In genomic region chr12:3489057-3489456, GRCh38 we compare ENCODE assay signal across 20 cellular contexts. TPM values are rescaled to one million over a fixed set of nuclear protein-coding genes. Genes with fewer than 3 reads are reported as not detected.
A peak's percentile ranks its signal among the peaks of the same experiment; 100 is the strongest.
DNase-seq lines count a peak whose midpoint lies in the region; ATAC-seq and TF ChIP-seq lines count a peak whose summit lies in the region.
"Had no signal": no experiment of that assay in that cellular context is flagged by ENCODE, and none has a peak within 500 bp of the region (broad histone marks: within the 10 kb centered on the region; RNA-seq: fewer than 3 reads in every experiment).

No MANE protein-coding gene starts in this region.

- no peaks in the 10 kb centered on the region for H3K36me3 Mint-ChIP-seq in activated CD4-positive, alpha-beta T cell treated with anti-CD3 and anti-CD28 coated beads for 36 hours (ENCODE audit: low read depth)
- H3K36me3 Mint-ChIP-seq: activated CD4-positive, alpha-beta memory T cell treated with anti-CD3 and anti-CD28 coated beads for 36 hours; naive thymus-derived CD4-positive, alpha-beta T cell had no signal

- ATAC-seq in gastroesophageal sphincter = no peak
- no peak for ATAC-seq in activated CD4-positive, alpha-beta T cell treated with anti-CD3 and anti-CD28 coated beads for 36 hours
- ATAC-seq: activated T-cell treated with anti-CD3 and anti-CD28 coated beads, Interleukin-2, amount 50 U/mL, for 72 hours; K562; naive thymus-derived CD4-positive, alpha-beta T cell had no signal

- TF ChIP-seq EP300 in gastroesophageal sphincter (IDR thresholded peaks at IDR 0.05) = no peak

- H3K4me1 ChIP-seq in HEK293 (ENCODE audit: control insufficient read depth, insufficient read depth, low read length) (peaks cover 11% of the 10 kb centered on the region), gastroesophageal sphincter (peaks cover 0 to 32% (median 0%) of the 10 kb centered on the region in 3 donors)

- intact Hi-C loops in posterior vena cava (cut with DNase I) = no loop called here
- intact Hi-C loops in activated CD4-positive, alpha-beta T cell treated with anti-CD3 and anti-CD28 coated beads for 36 hours (cut with DNase I, micrococcal nuclease) = no loop called here

- H3K27me3 Mint-ChIP-seq in activated CD4-positive, alpha-beta T cell treated with anti-CD3 and anti-CD28 coated beads for 36 hours = peaks cover 44% of the 10 kb centered on the region

- in situ Hi-C loops in astrocyte of the spinal cord (cut with HindIII; ENCODE audit: low sequenced_read_pairs) = no loop called here

- H3K9me3 Mint-ChIP-seq in activated CD4-positive, alpha-beta T cell treated with anti-CD3 and anti-CD28 coated beads for 36 hours (ENCODE audit: low read depth) = peaks cover 2% of the 10 kb centered on the region
- H3K9me3 Mint-ChIP-seq: activated CD4-positive, alpha-beta memory T cell treated with anti-CD3 and anti-CD28 coated beads for 36 hours; activated T-cell treated with anti-CD3 and anti-CD28 coated beads, Interleukin-2, amount 50 U/mL, for 72 hours had no signal

- H3K9me3 ChIP-seq in HEK293 (ENCODE audit: control insufficient read depth, insufficient read depth, low read depth, low read length) = no peaks in the 10 kb centered on the region
- H3K9me3 ChIP-seq in gastroesophageal sphincter = no peaks in the 10 kb centered on the region
- H3K9me3 ChIP-seq: esophagus squamous epithelium had no signal

- H3K36me3 ChIP-seq in HEK293 (ENCODE audit: control insufficient read depth in 2 of 2, insufficient read depth in 1 of 2, low read length in 2 of 2) = no peaks in the 10 kb centered on the region
- no peaks in the 10 kb centered on the region for H3K36me3 ChIP-seq in gastroesophageal sphincter
- H3K36me3 ChIP-seq: esophagus squamous epithelium had no signal

- DNase-seq in astrocyte of the spinal cord (ENCODE audit: low read depth, low spot score) = peak; percentile 22
- DNase-seq in foreskin fibroblast = peak; percentile 57 to 70
- DNase-seq in posterior vena cava (ENCODE audit: low spot score) = peak; percentile 44
- no peak for DNase-seq in activated CD4-positive, alpha-beta T cell treated with anti-CD3 and anti-CD28 coated beads for 36 hours
- DNase-seq in activated CD4-positive, CD25-positive, alpha-beta regulatory T cell (lab: John Stamatoyannopoulos, UW) = no peak
- no peak for DNase-seq in T1000 (lab: John Stamatoyannopoulos, UW)
- DNase-seq: activated CD4-positive, alpha-beta memory T cell treated with anti-CD3 and anti-CD28 coated beads for 36 hours; activated T-cell treated with anti-CD3 and anti-CD28 coated beads, Interleukin-2, amount 50 U/mL, for 72 hours; cortex of kidney; DND-41; esophagus squamous epithelium; naive thymus-derived CD4-positive, alpha-beta T cell; stimulated activated CD4-positive, alpha-beta T cell treated with anti-CD3 and anti-CD28 coated beads, Interleukin-1b, Interleukin-23, amount 100 ng/mL, for 48 hours had no signal

- H3K4me3 ChIP-seq in HEK293 (ENCODE audit: low read depth, low read length) (no peak overlapping the region), astrocyte of the spinal cord (ENCODE audit: low read depth, low read length) (no peak overlapping the region), foreskin fibroblast (ENCODE audit: low read depth in 1 of 2, low read length in 2 of 2) (no peak overlapping the region), gastroesophageal sphincter (no peak overlapping the region)
- H3K4me3 ChIP-seq: esophagus squamous epithelium, K562, SK-N-MC had no signal

- peaks cover 5% of the 10 kb centered on the region for H3K4me1 Mint-ChIP-seq in activated CD4-positive, alpha-beta T cell treated with anti-CD3 and anti-CD28 coated beads for 36 hours

- H3K27ac ChIP-seq in HEK293 (ENCODE audit: extremely low read depth, low read depth, low read length) (no peak overlapping the region), gastroesophageal sphincter (no peak overlapping the region)
- H3K27ac ChIP-seq: C4-2B, esophagus squamous epithelium, SK-N-MC had no signal

- 44% methylated on average over 2 of the region's 5 CpGs; no CpG with 5 or more reads in 1 of the 2 donors for WGBS in gastroesophageal sphincter (ENCODE audit: low coverage in 1 of 2), 2 donors

- no peak overlapping the region for H3K4me3 Mint-ChIP-seq in activated CD4-positive, alpha-beta T cell treated with anti-CD3 and anti-CD28 coated beads for 36 hours
- H3K4me3 Mint-ChIP-seq: activated CD4-positive, alpha-beta memory T cell treated with anti-CD3 and anti-CD28 coated beads for 36 hours; activated T-cell treated with anti-CD3 and anti-CD28 coated beads, Interleukin-2, amount 50 U/mL, for 72 hours had no signal

- H3K27me3 ChIP-seq in gastroesophageal sphincter = peaks cover 82% of the 10 kb centered on the region

- CTCF ChIA-PET in HEK293 (lab: Yijun Ruan, JAX) = interaction anchor here (0.9 to 1.7 kb wide), 2 partner anchors 8 to 189 kb away, joined by 3 to 7 read pairs; no protein-coding TSS in a partner anchor
- CTCF ChIA-PET in activated CD4-positive, alpha-beta T cell treated with anti-CD3 and anti-CD28 coated beads for 36 hours (lab: Charles Lee) = no interaction called here

- H3K27ac Mint-ChIP-seq in activated CD4-positive, alpha-beta T cell treated with anti-CD3 and anti-CD28 coated beads for 36 hours = no peak overlapping the region
- H3K27ac Mint-ChIP-seq: activated CD4-positive, alpha-beta memory T cell treated with anti-CD3 and anti-CD28 coated beads for 36 hours; activated T-cell treated with anti-CD3 and anti-CD28 coated beads, Interleukin-2, amount 50 U/mL, for 72 hours; naive thymus-derived CD4-positive, alpha-beta T cell had no signal

- TF ChIP-seq CTCF in HEK293 (tag by site-specific recombination; IDR thresholded peaks at IDR 0.05) = no peak
- no peak for TF ChIP-seq CTCF in astrocyte of the spinal cord (IDR thresholded peaks at IDR 0.05; ENCODE audit: low read depth, low read length)
- TF ChIP-seq CTCF in foreskin fibroblast (IDR thresholded peaks at IDR 0.05; ENCODE audit: low read depth, low read length) = no peak
- TF ChIP-seq CTCF in gastroesophageal sphincter (IDR thresholded peaks at IDR 0.05) = no peak

- no peak for TF ChIP-seq POLR2A in gastroesophageal sphincter (IDR thresholded peaks at IDR 0.05)

- POLR2A ChIA-PET in HEK293 (lab: Yijun Ruan, JAX) = no interaction called here
- POLR2A ChIA-PET in activated CD4-positive, alpha-beta T cell treated with anti-CD3 and anti-CD28 coated beads for 36 hours (lab: Charles Lee) = no interaction called here

TF ChIP-seq in HEK293, 187 proteins besides CTCF, POLR2A, EP300 and RAD21 (continues in another document):
- TF ChIP-seq ZNF660 (tag by site-specific recombination; IDR thresholded peaks at IDR 0.05) (0 out of 2 replicates have a peak, but pooled peaks have one; percentile 12), ZNF76 (tag by site-specific recombination; IDR thresholded peaks at IDR 0.05; ENCODE audit: borderline replicate concordance, low read depth) (no peak), ZNF514 (tag by site-specific recombination; IDR thresholded peaks at IDR 0.05) (no peak), ZNF580 (tag by site-specific recombination; IDR thresholded peaks at IDR 0.05) (no peak), FEZF1 (tag by site-specific recombination; IDR thresholded peaks at IDR 0.05) (no peak), KLF16 (tag by site-specific recombination; IDR thresholded peaks at IDR 0.05) (no peak), ZNF501 (tag by site-specific recombination; IDR thresholded peaks at IDR 0.05) (no peak), ZNF24 (tag by site-specific recombination; IDR thresholded peaks at IDR 0.05) (no peak), ZNF785 (tag by site-specific recombination; IDR thresholded peaks at IDR 0.05) (no peak), PRDM6 (tag by site-specific recombination; IDR thresholded peaks at IDR 0.05) (no peak), ZNF341 (tag by site-specific recombination; IDR thresholded peaks at IDR 0.05; ENCODE audit: low read depth) (0 out of 2 replicates have a peak, but pooled peaks have one; percentile 7), ZNF155 (tag by site-specific recombination; IDR thresholded peaks at IDR 0.05) (no peak), SETDB1 (IDR thresholded peaks at IDR 0.05; ENCODE audit: insufficient read length, low read length) (no peak), YY2 (tag by site-specific recombination; IDR thresholded peaks at IDR 0.05) (no peak)
- TF ChIP-seq, protein P1, sequence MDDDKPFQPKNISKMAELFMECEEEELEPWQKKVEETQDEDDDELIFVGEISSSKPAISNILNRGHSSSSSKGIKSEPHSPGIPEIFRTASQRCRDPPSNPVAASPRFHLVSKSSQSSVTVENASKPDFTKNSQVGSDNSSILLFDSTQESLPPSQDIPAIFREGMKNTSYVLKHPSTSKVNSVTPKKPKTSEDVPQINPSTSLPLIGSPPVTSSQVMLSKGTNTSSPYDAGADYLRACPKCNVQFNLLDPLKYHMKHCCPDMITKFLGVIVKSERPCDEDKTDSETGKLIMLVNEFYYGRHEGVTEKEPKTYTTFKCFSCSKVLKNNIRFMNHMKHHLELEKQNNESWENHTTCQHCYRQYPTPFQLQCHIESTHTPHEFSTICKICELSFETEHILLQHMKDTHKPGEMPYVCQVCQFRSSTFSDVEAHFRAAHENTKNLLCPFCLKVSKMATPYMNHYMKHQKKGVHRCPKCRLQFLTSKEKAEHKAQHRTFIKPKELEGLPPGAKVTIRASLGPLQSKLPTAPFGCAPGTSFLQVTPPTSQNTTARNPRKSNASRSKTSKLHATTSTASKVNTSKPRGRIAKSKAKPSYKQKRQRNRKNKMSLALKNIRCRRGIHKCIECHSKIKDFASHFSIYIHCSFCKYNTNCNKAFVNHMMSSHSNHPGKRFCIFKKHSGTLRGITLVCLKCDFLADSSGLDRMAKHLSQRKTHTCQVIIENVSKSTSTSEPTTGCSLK (tag by site-specific recombination; IDR thresholded peaks at IDR 0.05) = no peak

RNA-seq across cellular contexts. Expression of gene PRMT8, which starts 1.9 kb away (rescaled TPM):
- not detected for total RNA-seq in posterior vena cava
- total RNA-seq in gastroesophageal sphincter = under 1 TPM in 1 of 4 donors, not detected in 3; 0.08 TPM
- not detected for total RNA-seq in activated CD4-positive, alpha-beta T cell treated with anti-CD3 and anti-CD28 coated beads for 36 hours
- total RNA-seq: activated CD4-positive, alpha-beta memory T cell treated with anti-CD3 and anti-CD28 coated beads for 36 hours; activated T-cell treated with anti-CD3 and anti-CD28 coated beads, Interleukin-2, amount 50 U/mL, for 72 hours; esophagus squamous epithelium; K562; lower leg skin; naive thymus-derived CD4-positive, alpha-beta T cell; NCI-H460 had no signal

Comparison
In these comparisons a context has a peak if more than half of its experiments do, and no peak if none do; other contexts are left out.
1. DNase-seq: peak in astrocyte of the spinal cord (single experiment), foreskin fibroblast (2 of 2) and posterior vena cava (single experiment); none in activated CD4-positive, alpha-beta T cell treated with anti-CD3 and anti-CD28 coated beads for 36 hours (single experiment), activated CD4-positive, CD25-positive, alpha-beta regulatory T cell (0 of 4) and T1000 (single experiment).